Comparison of ENCODE assay signal across 36 cellular contexts in the genomic region with DNA sequence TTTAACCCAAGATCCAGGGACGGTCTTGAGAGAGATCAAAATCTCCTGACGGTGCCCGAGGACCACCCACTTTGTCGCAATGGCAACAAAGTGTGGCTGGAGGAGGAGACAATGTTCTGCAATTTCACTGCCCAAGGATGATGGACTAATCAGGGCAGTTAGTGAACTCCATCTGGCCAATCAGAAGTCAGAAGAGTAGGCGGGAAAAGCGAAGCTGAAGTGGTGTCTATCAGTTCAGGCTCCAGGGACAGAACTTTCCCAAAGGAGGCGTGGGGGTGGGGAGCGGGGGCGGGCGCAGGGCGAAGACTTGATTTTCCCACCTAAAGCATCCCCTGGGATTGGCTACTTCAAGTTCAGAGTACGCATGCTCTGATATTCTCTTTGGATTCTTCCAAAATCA. TPM values are rescaled to one million over a fixed set of nuclear protein-coding genes. Genes with fewer than 3 reads are reported as not detected.
"Had no signal": no experiment of that assay in that cellular context is flagged by ENCODE, and none has a peak within 500 bp of the region (broad histone marks: within the 10 kb centered on the region; RNA-seq: fewer than 3 reads in every experiment).

No MANE protein-coding gene starts in this region.

- H3K27ac ChIP-seq: colonic mucosa, epithelial cell of prostate, esophagus squamous epithelium, gastrocnemius medialis, heart right ventricle, left lung, lower lobe of right lung had no signal

- H3K27me3 Mint-ChIP-seq: naive thymus-derived CD8-positive, alpha-beta T cell had no signal

- H3K4me3 ChIP-seq: colonic mucosa, esophagus squamous epithelium, gastrocnemius medialis, heart right ventricle, left lung, lower lobe of right lung, mucosa of descending colon had no signal

- H3K4me1 Mint-ChIP-seq: endodermal cell, mesothelial cell of epicardium, naive B cell had no signal

- H3K4me1 ChIP-seq: colonic mucosa, esophagus squamous epithelium, gastrocnemius medialis, heart right ventricle, left lung, lower lobe of right lung had no signal

- H3K9me3 ChIP-seq: colonic mucosa, esophagus squamous epithelium, gastrocnemius medialis, heart right ventricle, left lung, lower lobe of right lung, mucosa of descending colon had no signal

- H3K36me3 Mint-ChIP-seq: naive B cell; naive thymus-derived CD8-positive, alpha-beta T cell had no signal

- H3K9me3 Mint-ChIP-seq: dendritic cell treated with granulocyte-macrophage colony-stimulating factor and Interleukin-4, amounts not matched to agents 40 ng/mL and 50 ng/mL, for 4 days; effector memory CD8-positive, alpha-beta T cell; naive thymus-derived CD8-positive, alpha-beta T cell had no signal

- H3K27me3 ChIP-seq: colonic mucosa, esophagus squamous epithelium, gastrocnemius medialis, left lung had no signal

- DNase-seq: colonic mucosa; cortex of kidney; effector CD8-positive, alpha-beta T cell; effector memory CD8-positive, alpha-beta T cell; endodermal cell; erythroblast; esophagus squamous epithelium; foreskin fibroblast; foreskin melanocyte; gastrocnemius medialis; glutamatergic neuron; head of caudate nucleus; heart right ventricle; hippocampal formation; left cardiac atrium; left lung; left ventricle myocardium superior; lower lobe of right lung; mesenchymal stem cell; mucosa of descending colon; naive B cell; naive thymus-derived CD8-positive, alpha-beta T cell had no signal

- H3K4me3 Mint-ChIP-seq: dendritic cell treated with granulocyte-macrophage colony-stimulating factor and Interleukin-4, amounts not matched to agents 40 ng/mL and 50 ng/mL, for 4 days; effector memory CD8-positive, alpha-beta T cell; endodermal cell; mesothelial cell of epicardium; naive B cell; naive thymus-derived CD8-positive, alpha-beta T cell had no signal

- FAIRE-seq: endometrium, islet of Langerhans, keratinocyte had no signal

- H3K27ac Mint-ChIP-seq: dendritic cell treated with granulocyte-macrophage colony-stimulating factor and Interleukin-4, amounts not matched to agents 40 ng/mL and 50 ng/mL, for 4 days; effector memory CD8-positive, alpha-beta T cell; endodermal cell; mesothelial cell of epicardium had no signal

- ATAC-seq: effector memory CD8-positive, alpha-beta T cell; esophagus mucosa; gastrocnemius medialis; heart right ventricle; left cardiac atrium; left lung; left ventricle myocardium superior; lower lobe of right lung; mucosa of descending colon; naive thymus-derived CD8-positive, alpha-beta T cell had no signal

- H3K36me3 ChIP-seq: colonic mucosa, esophagus squamous epithelium, gastrocnemius medialis, heart right ventricle, left lung, lower lobe of right lung had no signal

RNA-seq across cellular contexts. Expression of gene SPACA5B, which starts 25.6 kb away (rescaled TPM):
- total RNA-seq: colonic mucosa; dermis microvascular lymphatic vessel endothelial cell; endodermal cell; esophagus mucosa; esophagus squamous epithelium; gastrocnemius medialis; glomerular endothelial cell; heart right ventricle; kidney epithelial cell; left cardiac atrium; left lung; left ventricle myocardium superior; lower leg skin; lower lobe of right lung; lung microvascular endothelial cell; mesenteric fat pad; mesothelial cell of epicardium; mucosa of descending colon; myocyte; naive thymus-derived CD8-positive, alpha-beta T cell had no signal
- polyA plus RNA-seq: heart right ventricle; keratinocyte; naive thymus-derived CD8-positive, alpha-beta T cell had no signal

RNA-seq across cellular contexts. Expression of gene SSX5, which starts 40.6 kb away (rescaled TPM):
- total RNA-seq: colonic mucosa; dermis microvascular lymphatic vessel endothelial cell; endodermal cell; esophagus mucosa; esophagus squamous epithelium; gastrocnemius medialis; glomerular endothelial cell; heart right ventricle; kidney epithelial cell; left cardiac atrium; left lung; left ventricle myocardium superior; lower leg skin; lower lobe of right lung; lung microvascular endothelial cell; mesenteric fat pad; mesothelial cell of epicardium; mucosa of descending colon; myocyte; naive thymus-derived CD8-positive, alpha-beta T cell had no signal
- polyA plus RNA-seq: heart right ventricle; keratinocyte; naive thymus-derived CD8-positive, alpha-beta T cell had no signal
